ENCODE assay signal across 17 cellular contexts in genomic region chr5:107464403-107464802, GRCh38.
DNase-seq lines count a peak whose midpoint lies in the region; ATAC-seq and TF ChIP-seq lines count a peak whose summit lies in the region.
"Had no signal": no experiment of that assay in that cellular context is flagged by ENCODE, and none has a peak within 500 bp of the region (broad histone marks: within the 10 kb centered on the region; RNA-seq: fewer than 3 reads in every experiment).

No MANE protein-coding gene starts in this region.

- peak overlapping the region; percentile 74 for H2AFZ ChIP-seq in OCI-LY7 (ENCODE audit: low read length)

- peak overlapping the region; percentile 52 for H3K4me3 ChIP-seq in OCI-LY7 (ENCODE audit: low read depth, low read length, poor library complexity, severe bottlenecking)
- H3K4me3 ChIP-seq: body of pancreas had no signal

- H3K4me3 Mint-ChIP-seq in natural killer cell treated with Interleukin-12 subunit alpha and Interleukin-12 subunit beta and Interleukin-15 and Interleukin-18, amount 100 ng/mL, for 72 hours: peak overlapping the region; percentile 24
- H3K4me3 Mint-ChIP-seq: CD8-positive, alpha-beta T cell; T-cell had no signal

- TF ChIP-seq CTCF in OCI-LY7 (conservative IDR thresholded peaks at IDR 0.05; ENCODE audit: low read length): no peak

- DNase-seq in OCI-LY7 (ENCODE audit: low spot score) (peak; percentile 70), cortex of kidney (lab: John Stamatoyannopoulos, UW) (no peak), 8988T (no peak), NCI-H1930 (lab: John Stamatoyannopoulos, UW) (no peak)
- DNase-seq in natural killer cell treated with Interleukin-12 subunit alpha and Interleukin-12 subunit beta and Interleukin-15 and Interleukin-18, amount 100 ng/mL, for 72 hours (ENCODE audit: low spot score): no peak
- DNase-seq in activated naive CD4-positive, alpha-beta T cell treated with Interleukin-2 at 50 U/mL for 16 hours: no peak
- DNase-seq: activated CD4-positive, alpha-beta T cell treated with anti-CD3 and anti-CD28 coated beads for 48 hours; body of pancreas; CD8-positive, alpha-beta T cell; effector CD4-positive, alpha-beta T cell; foreskin melanocyte; islet precursor cell; NCI-H1105 treated with DMSO at 0.1 percent for 48 hours; T-cell had no signal

- no peaks in the 10 kb centered on the region for H3K9me2 ChIP-seq in OCI-LY7 (ENCODE audit: insufficient read depth, low read length)

- peaks cover 83% of the 10 kb centered on the region for H3K4me1 ChIP-seq in OCI-LY7 (ENCODE audit: insufficient read depth, low read length, poor library complexity, severe bottlenecking)
- H3K4me1 ChIP-seq: body of pancreas had no signal

- H3K27me3 Mint-ChIP-seq in natural killer cell treated with Interleukin-12 subunit alpha and Interleukin-12 subunit beta and Interleukin-15 and Interleukin-18, amount 100 ng/mL, for 72 hours: no peaks in the 10 kb centered on the region

- CTCF ChIA-PET in OCI-LY7 (lab: Charles Lee; ENCODE audit: unreplicated experiment): interaction anchor here (0.6 to 1.8 kb wide), 6 partner anchors 8 to 73 kb away, joined by 3 to 5 read pairs (median 4); no protein-coding TSS in a partner anchor

- peaks cover 59 to 65% of the 10 kb centered on the region in 2 donors for H3K4me1 Mint-ChIP-seq in natural killer cell treated with Interleukin-12 subunit alpha and Interleukin-12 subunit beta and Interleukin-15 and Interleukin-18, amount 100 ng/mL, for 72 hours (ENCODE audit: low read depth in 2 of 2)

- no peaks in the 10 kb centered on the region for H4K20me1 ChIP-seq in OCI-LY7 (ENCODE audit: insufficient read depth, low read length)

- ATAC-seq in GM18519 (IDR thresholded peaks at IDR 0.05; ENCODE audit: low FRiP score, unreplicated experiment): peak; percentile 47
- peak; percentile 45 for ATAC-seq in GM21390 (IDR thresholded peaks at IDR 0.05; ENCODE audit: unreplicated experiment)
- no peak for ATAC-seq in natural killer cell treated with Interleukin-12 subunit alpha and Interleukin-12 subunit beta and Interleukin-15 and Interleukin-18, amount 100 ng/mL, for 72 hours
- ATAC-seq: body of pancreas; CD8-positive, alpha-beta T cell; T-cell had no signal

- H3K4me2 ChIP-seq in OCI-LY7 (ENCODE audit: low read length): peak overlapping the region; percentile 82

- no peaks in the 10 kb centered on the region for H3K79me2 ChIP-seq in OCI-LY7 (ENCODE audit: insufficient read depth, low read depth, low read length)

- H3K9me3 Mint-ChIP-seq in natural killer cell treated with Interleukin-12 subunit alpha and Interleukin-12 subunit beta and Interleukin-15 and Interleukin-18, amount 100 ng/mL, for 72 hours: no peaks in the 10 kb centered on the region
- H3K9me3 Mint-ChIP-seq: activated T-helper 2 cell treated with anti-CD3 and anti-CD28 coated beads, Interferon-gamma antibody, Interleukin-2, Interleukin-4, amounts not matched to agents 10 μg/mL and 5 μg/mL and 100 μg/mL, durations not matched to agents 14 hours and 24 hours and 36 hours; CD8-positive, alpha-beta T cell; T-cell had no signal

- H3K36me3 Mint-ChIP-seq in natural killer cell treated with Interleukin-12 subunit alpha and Interleukin-12 subunit beta and Interleukin-15 and Interleukin-18, amount 100 ng/mL, for 72 hours: no peaks in the 10 kb centered on the region
- H3K36me3 Mint-ChIP-seq: CD8-positive, alpha-beta T cell; T-cell had no signal

- no peaks in the 10 kb centered on the region for H3K9me3 ChIP-seq in OCI-LY7 (ENCODE audit: low read length)
- H3K9me3 ChIP-seq: body of pancreas had no signal

- peak overlapping the region; percentile 51 to 99 for H3K27ac Mint-ChIP-seq in natural killer cell treated with Interleukin-12 subunit alpha and Interleukin-12 subunit beta and Interleukin-15 and Interleukin-18, amount 100 ng/mL, for 72 hours
- H3K27ac Mint-ChIP-seq: activated T-helper 2 cell treated with anti-CD3 and anti-CD28 coated beads, Interferon-gamma antibody, Interleukin-2, Interleukin-4, amounts not matched to agents 10 μg/mL and 5 μg/mL and 100 μg/mL, durations not matched to agents 14 hours and 24 hours and 36 hours; CD8-positive, alpha-beta T cell; T-cell had no signal

- intact Hi-C loops in OCI-LY7 (cut with micrococcal nuclease; ENCODE audit: unreplicated experiment): loop anchor here (2.0 to 5.0 kb wide), 2 partner anchors 76 to 208 kb away; partner anchors contain the start of gene EFNA5

- TSS peak; percentile 69 for BruUV-seq in OCI-LY7 (replicated peaks; lab: Mats Ljungman, UMichigan)

- H3K27ac ChIP-seq in OCI-LY7 (ENCODE audit: low read depth, low read length, poor library complexity, severe bottlenecking): peak overlapping the region; percentile 84
- H3K27ac ChIP-seq: body of pancreas had no signal

- no peaks in the 10 kb centered on the region for H3K36me3 ChIP-seq in OCI-LY7 (ENCODE audit: insufficient read depth, low read length)

- POLR2A ChIA-PET in OCI-LY7 (lab: Charles Lee): interaction anchor here (0.8 to 7.2 kb wide), 21 partner anchors 9 to 118 kb away, joined by 3 to 68 read pairs (median 4); no protein-coding TSS in a partner anchor

Comparison
In these comparisons a context has a peak if more than half of its experiments do, and no peak if none do; other contexts are left out.
1. ATAC-seq: peak in GM18519 (single experiment) and GM21390 (single experiment); none in natural killer cell treated with Interleukin-12 subunit alpha and Interleukin-12 subunit beta and Interleukin-15 and Interleukin-18, amount 100 ng/mL, for 72 hours (0 of 2).